19 cellular contexts compared by ENCODE assay signal in the genomic region with DNA sequence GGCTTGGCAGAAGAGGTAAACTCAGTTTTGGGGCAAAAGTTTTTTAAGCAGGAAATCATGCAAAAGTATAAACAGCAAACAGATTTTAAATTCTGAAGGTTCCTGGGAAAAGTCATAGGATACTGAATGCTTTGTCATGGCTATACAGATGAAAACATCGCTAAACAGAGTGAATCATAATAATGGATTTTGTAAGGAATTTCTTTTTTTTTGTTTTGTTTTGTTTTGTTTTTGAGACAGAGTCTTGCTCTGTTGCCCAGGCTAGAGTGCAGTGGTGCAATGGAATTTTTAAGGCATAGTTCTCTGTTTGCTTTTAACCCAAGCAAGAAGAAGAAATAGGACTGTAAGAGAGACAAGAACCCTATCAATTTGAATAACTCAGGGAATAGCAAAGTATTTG.
DNase-seq lines count a peak whose midpoint lies in the region; ATAC-seq, FAIRE-seq and TF ChIP-seq lines count a peak whose summit lies in the region.
"Had no signal": no experiment of that assay in that cellular context is flagged by ENCODE, and none has a peak within 500 bp of the region (broad histone marks: within the 10 kb centered on the region; RNA-seq: fewer than 3 reads in every experiment).

No MANE protein-coding gene starts in this region.

- H3K9me3 ChIP-seq in astrocyte (ENCODE audit: insufficient read depth, low read depth, low read length) = no peaks in the 10 kb centered on the region
- no peaks in the 10 kb centered on the region for H3K9me3 ChIP-seq in heart right ventricle
- no peaks in the 10 kb centered on the region for H3K9me3 ChIP-seq in right cardiac atrium (ENCODE audit: control insufficient read depth, low read length)
- H3K9me3 ChIP-seq: BLaER1 treated with 17β-estradiol and CSF1 and Interleukin-3, amounts not matched to agents 10 nM and 100 nM had no signal

- no peaks in the 10 kb centered on the region for H4K20me1 ChIP-seq in astrocyte (ENCODE audit: insufficient read depth, low read length)
- H4K20me1 ChIP-seq: BLaER1 treated with 17β-estradiol and CSF1 and Interleukin-3, amounts not matched to agents 10 nM and 100 nM had no signal

- DNase-seq in astrocyte (ENCODE audit: low read depth) (no peak), fibroblast of gingiva (ENCODE audit: low read depth) (peak; percentile 0), kidney tubule cell (ENCODE audit: low spot score) (peak; percentile 26), heart right ventricle (no peak), right cardiac atrium (no peak)
- DNase-seq: CD8-positive, alpha-beta T cell; DMS 273 treated with DMSO at 0.1 percent for 48 hours; DMS53; DND-41; EL; HCEC 1CT had no signal

- H3K27me3 ChIP-seq in astrocyte (ENCODE audit: insufficient read depth, low read length) = no peaks in the 10 kb centered on the region
- no peaks in the 10 kb centered on the region for H3K27me3 ChIP-seq in heart right ventricle
- H3K27me3 ChIP-seq in right cardiac atrium (ENCODE audit: control insufficient read depth, insufficient read depth) = no peaks in the 10 kb centered on the region
- H3K27me3 ChIP-seq: BLaER1 treated with 17β-estradiol and CSF1 and Interleukin-3, amounts not matched to agents 10 nM and 100 nM had no signal

- no peak overlapping the region for H3K4me2 ChIP-seq in astrocyte (ENCODE audit: low read length)
- H3K4me2 ChIP-seq: BLaER1 treated with 17β-estradiol and CSF1 and Interleukin-3, amounts not matched to agents 10 nM and 100 nM; GM23338 had no signal

- H3K36me3 Mint-ChIP-seq in astrocyte (ENCODE audit: low read depth, unreplicated experiment) = no peaks in the 10 kb centered on the region
- H3K36me3 Mint-ChIP-seq: CD8-positive, alpha-beta T cell had no signal

- FAIRE-seq in astrocyte (lab: Jason Lieb, UNC) = no peak
- FAIRE-seq: GM12878, GM19239, H54 had no signal

- H3K4me1 ChIP-seq in astrocyte (ENCODE audit: insufficient read depth, low read length) (no peaks in the 10 kb centered on the region), heart right ventricle (no peaks in the 10 kb centered on the region), right cardiac atrium (ENCODE audit: control insufficient read depth, insufficient read depth, low read length) (no peaks in the 10 kb centered on the region)

- peak overlapping the region; percentile 27 for H3K27ac Mint-ChIP-seq in astrocyte (ENCODE audit: unreplicated experiment)
- H3K27ac Mint-ChIP-seq: B cell; CD8-positive, alpha-beta T cell; GM23338 had no signal

- H3K9ac ChIP-seq in astrocyte (ENCODE audit: low read length) = no peak overlapping the region
- H3K9ac ChIP-seq: BLaER1 treated with 17β-estradiol and CSF1 and Interleukin-3, amounts not matched to agents 10 nM and 100 nM had no signal

- TF ChIP-seq CTCF in astrocyte (IDR thresholded peaks at IDR 0.05; ENCODE audit: insufficient read depth, low read depth, low read length) (no peak), heart right ventricle (IDR thresholded peaks at IDR 0.05) (no peak)

- H2AFZ ChIP-seq in astrocyte (ENCODE audit: low read depth, low read length) = no peak overlapping the region
- H2AFZ ChIP-seq: GM23338 had no signal

- 96 to 97% methylated on average over 1 of the region's 1 CpG for WGBS in heart right ventricle, 2 donors
- WGBS in right cardiac atrium = 94% methylated on average over 1 of the region's 1 CpG

- H3K36me3 ChIP-seq in astrocyte (ENCODE audit: insufficient read depth, low read length) (no peaks in the 10 kb centered on the region), heart right ventricle (no peaks in the 10 kb centered on the region)
- H3K36me3 ChIP-seq: BLaER1 treated with 17β-estradiol and CSF1 and Interleukin-3, amounts not matched to agents 10 nM and 100 nM had no signal

- H3K4me1 Mint-ChIP-seq in astrocyte (ENCODE audit: low read depth, unreplicated experiment) = no peaks in the 10 kb centered on the region
- H3K4me1 Mint-ChIP-seq: B cell, GM23338 had no signal

- ATAC-seq in GM21619 (IDR thresholded peaks at IDR 0.05; ENCODE audit: unreplicated experiment) (no peak), heart right ventricle (no peak), right cardiac atrium (no peak)
- ATAC-seq: CD8-positive, alpha-beta T cell; GM12878; GM23338 had no signal

- intact Hi-C loops in heart right ventricle (cut with DNase I) = no loop called here
- intact Hi-C loops in right cardiac atrium (cut with DNase I) = no loop called here

- no peak overlapping the region for H3K27ac ChIP-seq in astrocyte (ENCODE audit: low read depth, low read length)
- H3K27ac ChIP-seq in heart right ventricle = no peak overlapping the region
- H3K27ac ChIP-seq in right cardiac atrium (ENCODE audit: low read length) = no peak overlapping the region
- H3K27ac ChIP-seq: BLaER1 treated with 17β-estradiol and CSF1 and Interleukin-3, amounts not matched to agents 10 nM and 100 nM; HL-60 had no signal

- no peaks in the 10 kb centered on the region for H3K79me2 ChIP-seq in astrocyte (ENCODE audit: insufficient read depth, low read length)

- no peaks in the 10 kb centered on the region for H3K9me3 Mint-ChIP-seq in astrocyte (ENCODE audit: unreplicated experiment)
- H3K9me3 Mint-ChIP-seq: GM23338 had no signal

- H3K4me3 ChIP-seq in astrocyte (ENCODE audit: insufficient read depth, low read depth, low read length) (no peak overlapping the region), heart right ventricle (no peak overlapping the region), right cardiac atrium (ENCODE audit: low read length) (no peak overlapping the region)
- H3K4me3 ChIP-seq: BLaER1 treated with 17β-estradiol and CSF1 and Interleukin-3, amounts not matched to agents 10 nM and 100 nM; GM12878; GM23338 had no signal

- no peaks in the 10 kb centered on the region for H3K27me3 Mint-ChIP-seq in astrocyte (ENCODE audit: low read depth, unreplicated experiment)
- H3K27me3 Mint-ChIP-seq: B cell had no signal

- no peak overlapping the region for H3K4me3 Mint-ChIP-seq in astrocyte (ENCODE audit: unreplicated experiment)
- H3K4me3 Mint-ChIP-seq: B cell; CD8-positive, alpha-beta T cell; GM23338 had no signal

Comparison
In these comparisons a context has a peak if more than half of its experiments do, and no peak if none do; other contexts are left out.
1. DNase-seq: peak in fibroblast of gingiva (single experiment) and kidney tubule cell (single experiment); none in astrocyte (single experiment), heart right ventricle (0 of 2) and right cardiac atrium (0 of 3).